9 cellular contexts compared by ENCODE assay signal in genomic region chr16:28873543-28874201, GRCh38. TPM values are rescaled to one million over a fixed set of nuclear protein-coding genes. Genes with fewer than 3 reads are reported as not detected.
DNase-seq lines count a peak whose midpoint lies in the region; ATAC-seq and TF ChIP-seq lines count a peak whose summit lies in the region.
"Had no signal": no experiment of that assay in that cellular context is flagged by ENCODE, and none has a peak within 500 bp of the region (broad histone marks: within the 10 kb centered on the region; RNA-seq: fewer than 3 reads in every experiment).

No MANE protein-coding gene starts in this region.

- H3K4me1 Mint-ChIP-seq in chondrocyte (ENCODE audit: low read depth) (no peaks in the 10 kb centered on the region), neural crest cell (peaks cover 12% of the 10 kb centered on the region)

- H3K27me3 Mint-ChIP-seq in chondrocyte (ENCODE audit: low read depth) (no peaks in the 10 kb centered on the region), neural crest cell (ENCODE audit: low read depth) (no peaks in the 10 kb centered on the region)

- TF ChIP-seq CTCF in chondrocyte (IDR thresholded peaks at IDR 0.05): peak; percentile 76
- TF ChIP-seq CTCF in neural crest cell (conservative IDR thresholded peaks at IDR 0.05): peak; percentile 68

- H3K36me3 Mint-ChIP-seq in chondrocyte (ENCODE audit: low read depth) (peaks cover 17% of the 10 kb centered on the region), neural crest cell (ENCODE audit: low read depth) (peaks cover 4% of the 10 kb centered on the region)

- DNase-seq in SIG-M5 treated with dmso at 0.1 percent for 504 hours (lab: John Stamatoyannopoulos, UW; ENCODE audit: unreplicated experiment) (peak; percentile 14), SIG-M5 (lab: John Stamatoyannopoulos, UW) (no peak), chondrocyte (ENCODE audit: low spot score) (no peak), neural crest cell (ENCODE audit: low read depth, low spot score) (no peak)
- DNase-seq in activated CD4-positive, CD25-positive, alpha-beta regulatory T cell (lab: John Stamatoyannopoulos, UW): peak; percentile 10 to 18 (median 12)

- ATAC-seq in GM21447 (IDR thresholded peaks at IDR 0.05; ENCODE audit: unreplicated experiment) (no peak), GM18520 (IDR thresholded peaks at IDR 0.05; ENCODE audit: unreplicated experiment) (no peak), GM19324 (IDR thresholded peaks at IDR 0.05; ENCODE audit: low FRiP score, unreplicated experiment) (no peak)

- H3K27ac Mint-ChIP-seq in chondrocyte (ENCODE audit: unreplicated experiment) (no peak overlapping the region), neural crest cell (ENCODE audit: unreplicated experiment) (no peak overlapping the region)
- H3K27ac Mint-ChIP-seq: dendritic cell treated with granulocyte-macrophage colony-stimulating factor and Interleukin-4, amounts not matched to agents 40 ng/mL and 50 ng/mL, for 4 days had no signal

- H3K9me3 Mint-ChIP-seq in chondrocyte (ENCODE audit: low read depth) (no peaks in the 10 kb centered on the region), neural crest cell (no peaks in the 10 kb centered on the region)
- H3K9me3 Mint-ChIP-seq: dendritic cell treated with granulocyte-macrophage colony-stimulating factor and Interleukin-4, amounts not matched to agents 40 ng/mL and 50 ng/mL, for 4 days had no signal

- H3K4me3 Mint-ChIP-seq in chondrocyte (ENCODE audit: unreplicated experiment) (no peak overlapping the region), neural crest cell (peak overlapping the region; percentile 54)
- H3K4me3 Mint-ChIP-seq: dendritic cell treated with granulocyte-macrophage colony-stimulating factor and Interleukin-4, amounts not matched to agents 40 ng/mL and 50 ng/mL, for 4 days had no signal

RNA-seq across cellular contexts. Expression of gene ATP2A1, which starts 4.6 kb away (rescaled TPM):
- total RNA-seq in chondrocyte (0.31 to 1.8 TPM (median 0.42 TPM) in 3 replicates), neural crest cell (3.1 and 3.3 TPM in 2 replicates)

RNA-seq across cellular contexts. Expression of gene SH2B1, which starts 10.0 kb away (rescaled TPM):
- 36.4 to 48.1 TPM (median 38.1 TPM) in 3 replicates for total RNA-seq in chondrocyte
- 60.6 and 66.9 TPM in 2 replicates for total RNA-seq in neural crest cell

RNA-seq across cellular contexts. Expression of gene TUFM, which starts 27.5 kb away (rescaled TPM):
- total RNA-seq in chondrocyte: 91.1 to 120 TPM (median 95.0 TPM) in 3 replicates
- 197 and 205 TPM in 2 replicates for total RNA-seq in neural crest cell

RNA-seq across cellular contexts. Expression of gene ATXN2L, which starts 50.9 kb away (rescaled TPM):
- total RNA-seq in chondrocyte (152 to 186 TPM (median 185 TPM) in 3 replicates), neural crest cell (272 and 276 TPM in 2 replicates)

RNA-seq across cellular contexts. Expression of gene RABEP2, which starts 51.4 kb away (rescaled TPM):
- total RNA-seq in chondrocyte: 20.1 to 24.6 TPM (median 22.4 TPM) in 3 replicates
- 19.9 and 20.2 TPM in 2 replicates for total RNA-seq in neural crest cell

Comparison
In these comparisons a context has a peak if more than half of its experiments do, and no peak if none do; other contexts are left out.
1. DNase-seq: peak in SIG-M5 treated with dmso at 0.1 percent for 504 hours (single experiment) and activated CD4-positive, CD25-positive, alpha-beta regulatory T cell (4 of 4); none in SIG-M5 (single experiment), chondrocyte (single experiment) and neural crest cell (single experiment).